8 cellular contexts compared by ENCODE assay signal in genomic region chr20:8535403-8536003, GRCh38.
DNase-seq lines count a peak whose midpoint lies in the region; ATAC-seq and TF ChIP-seq lines count a peak whose summit lies in the region.

No MANE protein-coding gene starts in this region.

- H4K20me1 ChIP-seq in MM.1S (ENCODE audit: insufficient read depth, low read length) (no peaks in the 10 kb centered on the region), mammary epithelial cell (ENCODE audit: insufficient read depth, low read length) (no peaks in the 10 kb centered on the region)

- no peaks in the 10 kb centered on the region for H3K4me1 ChIP-seq in breast epithelium
- H3K4me1 ChIP-seq in MM.1S (ENCODE audit: low read length) = no peaks in the 10 kb centered on the region
- no peaks in the 10 kb centered on the region for H3K4me1 ChIP-seq in mammary epithelial cell (ENCODE audit: insufficient read depth, low read length)
- peaks cover 0 to 19% (median 2%) of the 10 kb centered on the region in 6 donors for H3K4me1 ChIP-seq in spleen

- peaks cover 5% of the 10 kb centered on the region for H3K4me1 Mint-ChIP-seq in MCF 10A (ENCODE audit: insufficient read depth, unreplicated experiment)
- H3K4me1 Mint-ChIP-seq in activated T-helper 1 cell treated with anti-CD3 and anti-CD28 coated beads, Interleukin-12 subunit alpha, Interleukin-12 subunit beta, Interleukin-2, Interleukin-4 antibody, amounts not matched to agents 30 ng/mL and 10 ng/mL and 1 ng/mL, durations not matched to agents 14 hours and 24 hours and 36 hours (ENCODE audit: low read depth) = no peaks in the 10 kb centered on the region

- no peak overlapping the region for H3K4me3 Mint-ChIP-seq in MCF 10A (ENCODE audit: unreplicated experiment)
- H3K4me3 Mint-ChIP-seq in activated T-helper 1 cell treated with anti-CD3 and anti-CD28 coated beads, Interleukin-12 subunit alpha, Interleukin-12 subunit beta, Interleukin-2, Interleukin-4 antibody, amounts not matched to agents 30 ng/mL and 10 ng/mL and 1 ng/mL, durations not matched to agents 14 hours and 24 hours and 36 hours = no peak overlapping the region

- BruUV-seq in MCF 10A (replicated peaks; lab: Mats Ljungman, UMichigan) = no TSS peak
- no TSS peak for BruUV-seq in mammary epithelial cell (replicated peaks; lab: Mats Ljungman, UMichigan)

- no peak for ATAC-seq in GM19455 (IDR thresholded peaks at IDR 0.05; ENCODE audit: unreplicated experiment)

- 84% methylated on average over 3 of the region's 3 CpGs for WGBS in mammary epithelial cell (ENCODE audit: low coverage, missing lambda C conversion rate)
- WGBS in spleen, 5 donors = 87 to 95% (median 92%) methylated on average over 3 of the region's 3 CpGs

- no peaks in the 10 kb centered on the region for H3F3A ChIP-seq in MM.1S (ENCODE audit: insufficient read depth, low read length)

- H3K4me3 ChIP-seq in breast epithelium = no peak overlapping the region
- H3K4me3 ChIP-seq in MM.1S (ENCODE audit: low read length) = no peak overlapping the region
- H3K4me3 ChIP-seq in mammary epithelial cell (replicated peaks in 1 of 3; ENCODE audit: insufficient read depth in 1 of 3, low read depth in 2 of 3, low read length in 3 of 3) = no peak overlapping the region
- no peak overlapping the region for H3K4me3 ChIP-seq in spleen

- H3K9me3 ChIP-seq in breast epithelium (no peaks in the 10 kb centered on the region), MM.1S (replicated peaks; ENCODE audit: insufficient read depth, low read length) (no peaks in the 10 kb centered on the region), mammary epithelial cell (replicated peaks; ENCODE audit: insufficient read depth, low read length) (no peaks in the 10 kb centered on the region), spleen (no peaks in the 10 kb centered on the region)

- H3K27me3 ChIP-seq in breast epithelium = no peaks in the 10 kb centered on the region
- no peaks in the 10 kb centered on the region for H3K27me3 ChIP-seq in MM.1S (replicated peaks; ENCODE audit: insufficient read depth, low read length)
- no peaks in the 10 kb centered on the region for H3K27me3 ChIP-seq in mammary epithelial cell (ENCODE audit: insufficient read depth, low read length)
- H3K27me3 ChIP-seq in spleen (replicated peaks in 1 of 7) = no peaks in the 10 kb centered on the region

- H3K9ac ChIP-seq in MM.1S (ENCODE audit: low read length) (no peak overlapping the region), mammary epithelial cell (ENCODE audit: insufficient read depth, low read length) (no peak overlapping the region)

- in situ Hi-C loops in mammary epithelial cell (cut with MboI; ENCODE audit: low sequenced_read_pairs in 2 of 2) = no loop called here

- POLR2A ChIA-PET in MCF 10A (lab: Yijun Ruan, JAX) = interaction anchor here (1.7 kb wide), 1 partner anchor 10 kb away, joined by 5 read pairs; no protein-coding TSS in a partner anchor

- no peak for TF ChIP-seq POLR2A in breast epithelium (IDR thresholded peaks at IDR 0.05)
- TF ChIP-seq POLR2A in spleen (IDR thresholded peaks at IDR 0.05) = no peak

- TF ChIP-seq CTCF in MCF 10A (IDR thresholded peaks at IDR 0.05; ENCODE audit: unreplicated experiment) (peak; percentile 42), breast epithelium (IDR thresholded peaks at IDR 0.05) (peak in 1 of 3 donors; percentile 15), MM.1S (IDR thresholded peaks at IDR 0.05; ENCODE audit: low read length) (peak; percentile 59), mammary epithelial cell (conservative IDR thresholded peaks at IDR 0.05 in 1 of 2, IDR thresholded peaks at IDR 0.05 in 1 of 2; ENCODE audit: extremely low read depth in 1 of 2, insufficient read depth in 1 of 2, low read depth in 1 of 2, low read length in 2 of 2) (peak; percentile 46 to 49), spleen (IDR thresholded peaks at IDR 0.05 in 8 of 11, conservative IDR thresholded peaks at IDR 0.05 in 3 of 11) (peak in 7 of 11 experiments; percentile 26 to 46 (median 38))

- no peaks in the 10 kb centered on the region for H3K36me3 Mint-ChIP-seq in MCF 10A (ENCODE audit: insufficient read depth, unreplicated experiment)
- H3K36me3 Mint-ChIP-seq in activated T-helper 1 cell treated with anti-CD3 and anti-CD28 coated beads, Interleukin-12 subunit alpha, Interleukin-12 subunit beta, Interleukin-2, Interleukin-4 antibody, amounts not matched to agents 30 ng/mL and 10 ng/mL and 1 ng/mL, durations not matched to agents 14 hours and 24 hours and 36 hours (ENCODE audit: low read depth) = no peaks in the 10 kb centered on the region

- no peak overlapping the region for H3K4me2 ChIP-seq in MM.1S (ENCODE audit: low read depth, low read length)
- H3K4me2 ChIP-seq in mammary epithelial cell (ENCODE audit: insufficient read depth, low read depth, low read length) = no peak overlapping the region

- dilution Hi-C loops in mammary epithelial cell (cut with HindIII; ENCODE audit: low sequenced_read_pairs) = no loop called here

- no peaks in the 10 kb centered on the region for H3K36me3 ChIP-seq in breast epithelium
- H3K36me3 ChIP-seq in MM.1S (replicated peaks; ENCODE audit: insufficient read depth, low read length) = no peaks in the 10 kb centered on the region
- no peaks in the 10 kb centered on the region for H3K36me3 ChIP-seq in mammary epithelial cell (ENCODE audit: insufficient read depth, low read length)
- H3K36me3 ChIP-seq in spleen = no peaks in the 10 kb centered on the region

- peak; percentile 38 for DNase-seq in MCF 10A (ENCODE audit: unreplicated experiment)
- no peak for DNase-seq in breast epithelium (ENCODE audit: low spot score in 2 of 2)
- peak; percentile 17 for DNase-seq in MM.1S
- no peak for DNase-seq in mammary epithelial cell
- no peak for DNase-seq in spleen
- DNase-seq in activated T-helper 1 cell treated with anti-CD3 and anti-CD28 coated beads, Interleukin-12 subunit alpha, Interleukin-12 subunit beta, Interleukin-2, Interleukin-4 antibody, amounts not matched to agents 30 ng/mL and 10 ng/mL and 1 ng/mL, durations not matched to agents 14 hours and 24 hours and 36 hours (ENCODE audit: low spot score) = no peak
- no peak for DNase-seq in KG1 (lab: John Stamatoyannopoulos, UW)

- no peak overlapping the region for H3K27ac Mint-ChIP-seq in MCF 10A (ENCODE audit: low read depth, unreplicated experiment)
- H3K27ac Mint-ChIP-seq in activated T-helper 1 cell treated with anti-CD3 and anti-CD28 coated beads, Interleukin-12 subunit alpha, Interleukin-12 subunit beta, Interleukin-2, Interleukin-4 antibody, amounts not matched to agents 30 ng/mL and 10 ng/mL and 1 ng/mL, durations not matched to agents 14 hours and 24 hours and 36 hours = no peak overlapping the region

- no peaks in the 10 kb centered on the region for H3K27me3 Mint-ChIP-seq in MCF 10A (ENCODE audit: insufficient read depth, unreplicated experiment)
- no peaks in the 10 kb centered on the region for H3K27me3 Mint-ChIP-seq in activated T-helper 1 cell treated with anti-CD3 and anti-CD28 coated beads, Interleukin-12 subunit alpha, Interleukin-12 subunit beta, Interleukin-2, Interleukin-4 antibody, amounts not matched to agents 30 ng/mL and 10 ng/mL and 1 ng/mL, durations not matched to agents 14 hours and 24 hours and 36 hours (ENCODE audit: insufficient read depth)

- intact Hi-C loops in MCF 10A (cut with micrococcal nuclease) = loop anchor here (1.0 to 5.0 kb wide), 3 partner anchors 187 to 492 kb away; partner anchors contain the start of gene PLCB1
- intact Hi-C loops in breast epithelium (cut with DNase I; ENCODE audit: low total_unique reads) = no loop called here
- intact Hi-C loops in mammary epithelial cell (cut with micrococcal nuclease) = no loop called here
- intact Hi-C loops in spleen (cut with DNase I; ENCODE audit: low total_unique reads) = no loop called here
- intact Hi-C loops in activated T-helper 1 cell treated with anti-CD3 and anti-CD28 coated beads, Interleukin-12 subunit alpha, Interleukin-12 subunit beta, Interleukin-2, Interleukin-4 antibody, amounts not matched to agents 30 ng/mL and 10 ng/mL and 1 ng/mL, durations not matched to agents 14 hours and 24 hours and 36 hours (cut with micrococcal nuclease) = loop anchor here (5.0 kb wide), 1 partner anchor 403 kb away; the partner anchor contains the start of gene PLCB1

- CTCF ChIA-PET in MCF 10A (lab: Yijun Ruan, JAX) = interaction anchor here (0.6 to 4.4 kb wide), 26 partner anchors 9 to 512 kb away, joined by 3 to 35 read pairs (median 3); no protein-coding TSS in a partner anchor
- CTCF ChIA-PET in mammary epithelial cell (lab: Charles Lee; ENCODE audit: low non-redundant PET) = no interaction called here

- H3K27ac ChIP-seq in breast epithelium = no peak overlapping the region
- no peak overlapping the region for H3K27ac ChIP-seq in MM.1S (ENCODE audit: low read length)
- no peak overlapping the region for H3K27ac ChIP-seq in mammary epithelial cell (ENCODE audit: insufficient read depth, low read depth, low read length)
- H3K27ac ChIP-seq in spleen = peak overlapping the region in 1 of 8 donors; percentile 18

- H2AFZ ChIP-seq in MM.1S (ENCODE audit: low read length) = no peak overlapping the region
- no peak overlapping the region for H2AFZ ChIP-seq in mammary epithelial cell (ENCODE audit: low read depth, low read length)

- no peaks in the 10 kb centered on the region for H3K9me3 Mint-ChIP-seq in MCF 10A (ENCODE audit: unreplicated experiment)
- no peaks in the 10 kb centered on the region for H3K9me3 Mint-ChIP-seq in activated T-helper 1 cell treated with anti-CD3 and anti-CD28 coated beads, Interleukin-12 subunit alpha, Interleukin-12 subunit beta, Interleukin-2, Interleukin-4 antibody, amounts not matched to agents 30 ng/mL and 10 ng/mL and 1 ng/mL, durations not matched to agents 14 hours and 24 hours and 36 hours

- no peaks in the 10 kb centered on the region for H3K9me2 ChIP-seq in MM.1S (replicated peaks; ENCODE audit: insufficient read depth, low read length)

- no peaks in the 10 kb centered on the region for H3K79me2 ChIP-seq in MM.1S (ENCODE audit: low read length)
- no peaks in the 10 kb centered on the region for H3K79me2 ChIP-seq in mammary epithelial cell (ENCODE audit: insufficient read depth, low read length)

Comparison
In these comparisons a context has a peak if more than half of its experiments do, and no peak if none do; other contexts are left out.
1. DNase-seq: peak in MCF 10A (single experiment) and MM.1S (single experiment); none in breast epithelium (0 of 2), mammary epithelial cell (single experiment), spleen (single experiment), activated T-helper 1 cell treated with anti-CD3 and anti-CD28 coated beads, Interleukin-12 subunit alpha, Interleukin-12 subunit beta, Interleukin-2, Interleukin-4 antibody, amounts not matched to agents 30 ng/mL and 10 ng/mL and 1 ng/mL, durations not matched to agents 14 hours and 24 hours and 36 hours (single experiment) and KG1 (single experiment).
2. intact Hi-C loops: an anchor here in MCF 10A (1.0 to 5.0 kb wide) and activated T-helper 1 cell treated with anti-CD3 and anti-CD28 coated beads, Interleukin-12 subunit alpha, Interleukin-12 subunit beta, Interleukin-2, Interleukin-4 antibody, amounts not matched to agents 30 ng/mL and 10 ng/mL and 1 ng/mL, durations not matched to agents 14 hours and 24 hours and 36 hours (5.0 kb wide); none called in breast epithelium, mammary epithelial cell and spleen.